Comparison of ENCODE assay signal across 8 cellular contexts in the genomic region with DNA sequence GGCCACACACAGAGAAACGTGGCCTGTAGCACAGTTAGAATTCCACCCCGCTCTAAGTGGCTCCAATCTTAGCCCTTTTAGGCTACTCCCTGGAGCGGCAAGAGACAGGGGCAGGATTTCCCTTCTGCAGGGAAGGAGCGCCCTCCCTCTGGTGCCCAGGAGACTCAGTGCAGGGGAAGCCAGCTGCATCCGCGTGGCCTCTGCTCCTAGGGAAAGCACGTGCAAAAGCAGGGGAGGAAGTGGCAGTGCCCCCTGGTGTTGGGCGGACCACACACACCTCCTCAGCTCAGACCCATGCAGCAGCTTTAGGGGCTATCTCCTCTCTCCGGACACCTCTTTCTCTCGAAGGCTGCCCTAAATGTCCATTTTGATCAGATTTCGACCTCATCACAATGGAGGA. TPM values are rescaled to one million over a fixed set of nuclear protein-coding genes. Genes with fewer than 3 reads are reported as not detected.
DNase-seq lines count a peak whose midpoint lies in the region; ATAC-seq and TF ChIP-seq lines count a peak whose summit lies in the region.

No MANE protein-coding gene starts in this region.

- H3K4me2 ChIP-seq in neural cell (ENCODE audit: low read length): no peak overlapping the region

- no peak overlapping the region for H3K9ac ChIP-seq in neural cell (ENCODE audit: low read length)

- TF ChIP-seq CTCF in BE2C (IDR thresholded peaks at IDR 0.05; ENCODE audit: low read depth, low read length) (peak; percentile 78), neural cell (IDR thresholded peaks at IDR 0.05; ENCODE audit: poor library complexity, severe bottlenecking) (peak; percentile 52)

- peak; percentile 40 for TF ChIP-seq RAD21 in neural cell (conservative IDR thresholded peaks at IDR 0.05)

- TF ChIP-seq EP300 in neural cell (conservative IDR thresholded peaks at IDR 0.05; ENCODE audit: poor library complexity, severe bottlenecking): no peak

- ATAC-seq in HG02610 (IDR thresholded peaks at IDR 0.05; ENCODE audit: unreplicated experiment): no peak
- no peak for ATAC-seq in GM21367 (IDR thresholded peaks at IDR 0.05; ENCODE audit: unreplicated experiment)

- no peaks in the 10 kb centered on the region for H3F3A ChIP-seq in neural cell (ENCODE audit: insufficient read depth, low read length, poor library complexity, severe bottlenecking)

- H3K36me3 ChIP-seq in BE2C: no peaks in the 10 kb centered on the region
- H3K36me3 ChIP-seq in HAP-1 (replicated peaks): no peaks in the 10 kb centered on the region
- no peaks in the 10 kb centered on the region for H3K36me3 ChIP-seq in neural cell (ENCODE audit: insufficient read depth, low read length)

- no peak overlapping the region for H3K4me3 ChIP-seq in BE2C (ENCODE audit: low read depth, low read length)
- no peak overlapping the region for H3K4me3 ChIP-seq in HAP-1
- no peak overlapping the region for H3K4me3 ChIP-seq in neural cell (ENCODE audit: low read length)

- DNase-seq in BE2C (peak; percentile 83), HAP-1 (ENCODE audit: low spot score in 2 of 2) (peak; percentile 31 to 79), SK-N-DZ (ENCODE audit: low spot score) (peak; percentile 76), ecto neural progenitor cell (ENCODE audit: low spot score) (peak; percentile 81), C1 segment of cervical spinal cord (lab: John Stamatoyannopoulos, UW) (no peak)

- peaks cover 6% of the 10 kb centered on the region for H3K27me3 ChIP-seq in BE2C
- no peaks in the 10 kb centered on the region for H3K27me3 ChIP-seq in HAP-1 (ENCODE audit: low read depth)
- no peaks in the 10 kb centered on the region for H3K27me3 ChIP-seq in neural cell (ENCODE audit: insufficient read depth, low read depth, low read length)

- H4K20me1 ChIP-seq in neural cell (ENCODE audit: insufficient read depth): no peaks in the 10 kb centered on the region

- in situ Hi-C loops in HAP-1 (cut with MboI; ENCODE audit: low sequenced_read_pairs): no loop called here

- no peak overlapping the region for H2AFZ ChIP-seq in neural cell (ENCODE audit: low read depth, low read length)

- peaks cover 5% of the 10 kb centered on the region for H3K4me1 ChIP-seq in BE2C
- H3K4me1 ChIP-seq in HAP-1: peaks cover under 1% of the 10 kb centered on the region; the same call in 1 of the 2 replicates

- peaks cover 5% of the 10 kb centered on the region for H3K9me3 ChIP-seq in BE2C
- H3K9me3 ChIP-seq in HAP-1: no peaks in the 10 kb centered on the region
- no peaks in the 10 kb centered on the region for H3K9me3 ChIP-seq in neural cell (ENCODE audit: low read length)

- no peaks in the 10 kb centered on the region for H3K9me2 ChIP-seq in neural cell (ENCODE audit: insufficient read depth, low read length)

- no peaks in the 10 kb centered on the region for H3K79me2 ChIP-seq in neural cell (replicated peaks; ENCODE audit: insufficient read depth, low read length)

- no peak overlapping the region for H3K27ac ChIP-seq in neural cell (ENCODE audit: low read length)

TF ChIP-seq in neural cell, 6 proteins besides CTCF, POLR2A, EP300 and RAD21:
- TF ChIP-seq MXI1 (conservative IDR thresholded peaks at IDR 0.05; ENCODE audit: poor library complexity, severe bottlenecking) (no peak), TAF1 (IDR thresholded peaks at IDR 0.05; ENCODE audit: low read depth) (no peak), SMC3 (conservative IDR thresholded peaks at IDR 0.05; ENCODE audit: poor library complexity) (peak; percentile 44), POLR2AphosphoS5 (IDR thresholded peaks at IDR 0.05) (no peak), REST (IDR thresholded peaks at IDR 0.05; ENCODE audit: borderline replicate concordance) (no peak), EZH2 (IDR thresholded peaks at IDR 0.05; ENCODE audit: borderline replicate concordance, insufficient read depth, low read length, poor library complexity, severe bottlenecking) (no peak)

RNA-seq across cellular contexts. Expression of gene SPRING1, which starts 50.0 kb away (rescaled TPM):
- polyA plus RNA-seq in BE2C (2012; ENCODE audit: insufficient read depth, insufficient read length, low read depth): 30.5 TPM
- polyA plus RNA-seq in SK-N-DZ (2014; cell fraction: cytosol; rRNA removed): 25.0 and 38.0 TPM in 2 replicates
- 12.8 and 18.9 TPM in 2 replicates for polyA plus RNA-seq in SK-N-DZ (2014; cell fraction: nucleus; rRNA removed)
- 40.0 and 48.1 TPM in 2 replicates for polyA plus RNA-seq in neural cell
- 85.3 and 93.5 TPM in 2 replicates for polyA minus RNA-seq in neural cell

RNA-seq across cellular contexts. Expression of gene RNFT2, which starts 50.2 kb away (rescaled TPM):
- polyA plus RNA-seq in BE2C (2012; ENCODE audit: insufficient read depth, insufficient read length, low read depth): 14.7 TPM
- polyA plus RNA-seq in SK-N-DZ (2014; cell fraction: cytosol; rRNA removed): 30.6 and 38.3 TPM in 2 replicates
- 28.4 and 56.8 TPM in 2 replicates for polyA plus RNA-seq in SK-N-DZ (2014; cell fraction: nucleus; rRNA removed)
- polyA plus RNA-seq in neural cell: 18.5 and 20.6 TPM in 2 replicates
- polyA minus RNA-seq in neural cell: 53.6 and 59.6 TPM in 2 replicates

Comparison
In these comparisons a context has a peak if more than half of its experiments do, and no peak if none do; other contexts are left out.
1. DNase-seq: peak in BE2C (single experiment), HAP-1 (2 of 2), SK-N-DZ (single experiment) and ecto neural progenitor cell (single experiment); none in C1 segment of cervical spinal cord (0 of 14).